ENCODE assay signal across 8 cellular contexts in the genomic region with DNA sequence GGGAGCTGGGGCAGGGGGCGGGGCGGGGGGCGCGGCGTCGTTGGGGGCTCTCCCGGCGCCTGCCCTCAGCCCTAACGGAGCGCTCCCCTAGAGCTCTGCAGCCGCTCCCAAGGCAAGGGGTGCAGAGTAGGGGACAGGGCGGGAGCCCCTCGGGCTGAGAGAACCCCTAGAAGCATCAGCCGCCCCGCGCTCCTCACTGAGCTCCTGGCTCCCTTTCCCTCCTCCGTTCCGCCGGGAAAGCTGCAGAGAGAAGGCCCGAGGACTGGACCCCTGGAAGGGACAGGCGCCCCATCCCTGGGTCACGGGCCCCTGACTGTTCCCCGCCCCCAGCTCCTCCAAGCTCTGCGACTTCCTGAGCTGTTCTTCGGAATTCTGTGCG. TPM values are rescaled to one million over a fixed set of nuclear protein-coding genes. Genes with fewer than 3 reads are reported as not detected.
DNase-seq lines count a peak whose midpoint lies in the region; ATAC-seq, FAIRE-seq and TF ChIP-seq lines count a peak whose summit lies in the region.

No MANE protein-coding gene starts in this region.

- H3K36me3 ChIP-seq in GM23338 (ENCODE audit: insufficient read depth), result no peaks in the 10 kb centered on the region

- peaks cover 3% of the 10 kb centered on the region; the same call in 1 of the 2 replicates for H3K4me1 ChIP-seq in GM23338 (ENCODE audit: insufficient read depth)

- peaks cover 60% of the 10 kb centered on the region for H3K27me3 Mint-ChIP-seq in GM23338 (ENCODE audit: insufficient read depth, low read depth, poor library complexity)
- H3K27me3 Mint-ChIP-seq in glutamatergic neuron (ENCODE audit: unreplicated experiment), result peaks cover 34% of the 10 kb centered on the region

- peak; percentile 3 for ATAC-seq in GM23338

- no peak for FAIRE-seq in HTR-8/SVneo (lab: Jason Lieb, UNC)

- H3K4me3 Mint-ChIP-seq in GM23338 (peak overlapping the region; percentile 97), glutamatergic neuron (ENCODE audit: unreplicated experiment) (peak overlapping the region; percentile 46)

- H3K27ac Mint-ChIP-seq in GM23338, result no peak overlapping the region
- H3K27ac Mint-ChIP-seq in glutamatergic neuron (ENCODE audit: unreplicated experiment), result no peak overlapping the region

- H2AFZ ChIP-seq in GM23338, result peak overlapping the region; percentile 66; the same call in 1 of the 2 replicates

- H3K9me2 ChIP-seq in GM23338 (ENCODE audit: insufficient read depth), result no peaks in the 10 kb centered on the region

- H4K20me1 ChIP-seq in GM23338 (replicated peaks; ENCODE audit: insufficient read depth), result no peaks in the 10 kb centered on the region

- peak overlapping the region; percentile 90 for H3K4me3 ChIP-seq in GM23338
- 0 out of 2 replicates have a peak overlapping the region, but pooled peaks have one; percentile 20 for H3K4me3 ChIP-seq in WI38 (ENCODE audit: low read depth, low read length)
- peak overlapping the region; percentile 34 for H3K4me3 ChIP-seq in retinal pigment epithelial cell (ENCODE audit: low read length)

- no peak for DNase-seq in GM23338 (ENCODE audit: low spot score)
- no peak for DNase-seq in glutamatergic neuron
- no peak for DNase-seq in retinal pigment epithelial cell (ENCODE audit: low read depth)
- no peak for DNase-seq in DMS79 (lab: John Stamatoyannopoulos, UW)
- DNase-seq in NCI-H1092 treated with DMSO at 0.1 percent for 48 hours (lab: John Stamatoyannopoulos, UW), result no peak
- DNase-seq in SW 1271 (lab: John Stamatoyannopoulos, UW), result no peak
- no peak for DNase-seq in HTR-8/SVneo (ENCODE audit: insufficient read length, low spot score)

- H3K9me3 Mint-ChIP-seq in GM23338 (peaks cover 13% of the 10 kb centered on the region), glutamatergic neuron (ENCODE audit: unreplicated experiment) (peaks cover 22% of the 10 kb centered on the region)

- H3F3A ChIP-seq in GM23338 (replicated peaks; ENCODE audit: low read depth), result no peaks in the 10 kb centered on the region

- no peak overlapping the region for H3K27ac ChIP-seq in GM23338 (ENCODE audit: low read depth)

- H3K36me3 Mint-ChIP-seq in GM23338 (ENCODE audit: low read depth) (peaks cover 9% of the 10 kb centered on the region), glutamatergic neuron (ENCODE audit: unreplicated experiment) (peaks cover 4% of the 10 kb centered on the region)

- no peaks in the 10 kb centered on the region for H3K79me2 ChIP-seq in GM23338 (replicated peaks; ENCODE audit: insufficient read depth)

- H3K4me1 Mint-ChIP-seq in GM23338 (peaks cover 16% of the 10 kb centered on the region), glutamatergic neuron (ENCODE audit: low read depth, unreplicated experiment) (peaks cover 5% of the 10 kb centered on the region)

- TF ChIP-seq CTCF in GM23338 (conservative IDR thresholded peaks at IDR 0.05; ENCODE audit: low read depth in 2 of 2) (no peak), WI38 (IDR thresholded peaks at IDR 0.05; ENCODE audit: low read depth, low read length) (no peak), glutamatergic neuron (IDR thresholded peaks at IDR 0.05; ENCODE audit: partially characterized antibody, unreplicated experiment) (no peak), retinal pigment epithelial cell (conservative IDR thresholded peaks at IDR 0.05; ENCODE audit: low read depth, low read length) (no peak)

- H3K4me2 ChIP-seq in GM23338, result peak overlapping the region; percentile 79

- H3K27me3 ChIP-seq in GM23338 (ENCODE audit: insufficient read depth), result peaks cover 36% of the 10 kb centered on the region

TF ChIP-seq in GM23338, 12 proteins besides CTCF, POLR2A, EP300 and RAD21 (continues in another document):
- TF ChIP-seq CREB1 (CRISPR knock-in tag; IDR thresholded peaks at IDR 0.05; ENCODE audit: low read depth), result no peak
- TF ChIP-seq, protein P1, sequence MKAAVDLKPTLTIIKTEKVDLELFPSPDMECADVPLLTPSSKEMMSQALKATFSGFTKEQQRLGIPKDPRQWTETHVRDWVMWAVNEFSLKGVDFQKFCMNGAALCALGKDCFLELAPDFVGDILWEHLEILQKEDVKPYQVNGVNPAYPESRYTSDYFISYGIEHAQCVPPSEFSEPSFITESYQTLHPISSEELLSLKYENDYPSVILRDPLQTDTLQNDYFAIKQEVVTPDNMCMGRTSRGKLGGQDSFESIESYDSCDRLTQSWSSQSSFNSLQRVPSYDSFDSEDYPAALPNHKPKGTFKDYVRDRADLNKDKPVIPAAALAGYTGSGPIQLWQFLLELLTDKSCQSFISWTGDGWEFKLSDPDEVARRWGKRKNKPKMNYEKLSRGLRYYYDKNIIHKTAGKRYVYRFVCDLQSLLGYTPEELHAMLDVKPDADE (IDR thresholded peaks at IDR 0.05), result no peak
- no peak for TF ChIP-seq NANOG (IDR thresholded peaks at IDR 0.05; ENCODE audit: borderline replicate concordance)
- TF ChIP-seq, protein P2, sequence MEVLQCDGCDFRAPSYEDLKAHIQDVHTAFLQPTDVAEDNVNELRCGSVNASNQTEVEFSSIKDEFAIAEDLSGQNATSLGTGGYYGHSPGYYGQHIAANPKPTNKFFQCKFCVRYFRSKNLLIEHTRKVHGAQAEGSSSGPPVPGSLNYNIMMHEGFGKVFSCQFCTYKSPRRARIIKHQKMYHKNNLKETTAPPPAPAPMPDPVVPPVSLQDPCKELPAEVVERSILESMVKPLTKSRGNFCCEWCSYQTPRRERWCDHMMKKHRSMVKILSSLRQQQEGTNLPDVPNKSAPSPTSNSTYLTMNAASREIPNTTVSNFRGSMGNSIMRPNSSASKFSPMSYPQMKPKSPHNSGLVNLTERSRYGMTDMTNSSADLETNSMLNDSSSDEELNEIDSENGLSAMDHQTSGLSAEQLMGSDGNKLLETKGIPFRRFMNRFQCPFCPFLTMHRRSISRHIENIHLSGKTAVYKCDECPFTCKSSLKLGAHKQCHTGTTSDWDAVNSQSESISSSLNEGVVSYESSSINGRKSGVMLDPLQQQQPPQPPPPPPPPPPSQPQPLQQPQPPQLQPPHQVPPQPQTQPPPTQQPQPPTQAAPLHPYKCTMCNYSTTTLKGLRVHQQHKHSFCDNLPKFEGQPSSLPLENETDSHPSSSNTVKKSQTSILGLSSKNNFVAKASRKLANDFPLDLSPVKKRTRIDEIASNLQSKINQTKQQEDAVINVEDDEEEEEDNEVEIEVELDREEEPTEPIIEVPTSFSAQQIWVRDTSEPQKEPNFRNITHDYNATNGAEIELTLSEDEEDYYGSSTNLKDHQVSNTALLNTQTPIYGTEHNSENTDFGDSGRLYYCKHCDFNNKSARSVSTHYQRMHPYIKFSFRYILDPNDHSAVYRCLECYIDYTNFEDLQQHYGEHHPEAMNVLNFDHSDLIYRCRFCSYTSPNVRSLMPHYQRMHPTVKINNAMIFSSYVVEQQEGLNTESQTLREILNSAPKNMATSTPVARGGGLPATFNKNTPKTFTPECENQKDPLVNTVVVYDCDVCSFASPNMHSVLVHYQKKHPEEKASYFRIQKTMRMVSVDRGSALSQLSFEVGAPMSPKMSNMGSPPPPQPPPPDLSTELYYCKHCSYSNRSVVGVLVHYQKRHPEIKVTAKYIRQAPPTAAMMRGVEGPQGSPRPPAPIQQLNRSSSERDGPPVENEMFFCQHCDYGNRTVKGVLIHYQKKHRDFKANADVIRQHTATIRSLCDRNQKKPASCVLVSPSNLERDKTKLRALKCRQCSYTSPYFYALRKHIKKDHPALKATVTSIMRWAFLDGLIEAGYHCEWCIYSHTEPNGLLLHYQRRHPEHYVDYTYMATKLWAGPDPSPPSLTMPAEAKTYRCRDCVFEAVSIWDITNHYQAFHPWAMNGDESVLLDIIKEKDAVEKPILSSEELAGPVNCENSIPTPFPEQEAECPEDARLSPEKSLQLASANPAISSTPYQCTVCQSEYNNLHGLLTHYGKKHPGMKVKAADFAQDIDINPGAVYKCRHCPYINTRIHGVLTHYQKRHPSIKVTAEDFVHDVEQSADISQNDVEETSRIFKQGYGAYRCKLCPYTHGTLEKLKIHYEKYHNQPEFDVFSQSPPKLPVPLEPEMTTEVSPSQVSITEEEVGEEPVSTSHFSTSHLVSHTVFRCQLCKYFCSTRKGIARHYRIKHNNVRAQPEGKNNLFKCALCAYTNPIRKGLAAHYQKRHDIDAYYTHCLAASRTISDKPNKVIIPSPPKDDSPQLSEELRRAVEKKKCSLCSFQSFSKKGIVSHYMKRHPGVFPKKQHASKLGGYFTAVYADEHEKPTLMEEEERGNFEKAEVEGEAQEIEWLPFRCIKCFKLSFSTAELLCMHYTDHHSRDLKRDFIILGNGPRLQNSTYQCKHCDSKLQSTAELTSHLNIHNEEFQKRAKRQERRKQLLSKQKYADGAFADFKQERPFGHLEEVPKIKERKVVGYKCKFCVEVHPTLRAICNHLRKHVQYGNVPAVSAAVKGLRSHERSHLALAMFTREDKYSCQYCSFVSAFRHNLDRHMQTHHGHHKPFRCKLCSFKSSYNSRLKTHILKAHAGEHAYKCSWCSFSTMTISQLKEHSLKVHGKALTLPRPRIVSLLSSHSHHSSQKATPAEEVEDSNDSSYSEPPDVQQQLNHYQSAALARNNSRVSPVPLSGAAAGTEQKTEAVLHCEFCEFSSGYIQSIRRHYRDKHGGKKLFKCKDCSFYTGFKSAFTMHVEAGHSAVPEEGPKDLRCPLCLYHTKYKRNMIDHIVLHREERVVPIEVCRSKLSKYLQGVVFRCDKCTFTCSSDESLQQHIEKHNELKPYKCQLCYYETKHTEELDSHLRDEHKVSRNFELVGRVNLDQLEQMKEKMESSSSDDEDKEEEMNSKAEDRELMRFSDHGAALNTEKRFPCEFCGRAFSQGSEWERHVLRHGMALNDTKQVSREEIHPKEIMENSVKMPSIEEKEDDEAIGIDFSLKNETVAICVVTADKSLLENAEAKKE (CRISPR knock-in tag; IDR thresholded peaks at IDR 0.05), result no peak
- TF ChIP-seq ZNF114 (CRISPR knock-in tag; IDR thresholded peaks at IDR 0.05), result no peak
- no peak for TF ChIP-seq EZH2 (IDR thresholded peaks at IDR 0.05; ENCODE audit: low read depth, unreplicated experiment)
- no peak for TF ChIP-seq STAT1 (IDR thresholded peaks at IDR 0.05; ENCODE audit: unreplicated experiment)

RNA-seq across cellular contexts. Expression of a gene that starts 0.2 kb away (rescaled TPM):
- total RNA-seq in GM23338 (2014; rRNA removed; shearing (Covaris generic)), result 0.28 and 0.39 TPM in 2 replicates
- 0.75 and 0.91 TPM in 2 replicates for polyA plus RNA-seq in GM23338 (2016; fragmentation: Nextera tagmentation; extraction: Ambion mirVana)
- total RNA-seq in glutamatergic neuron (ENCODE audit: unreplicated experiment), result not detected

RNA-seq across cellular contexts. Expression of a gene that starts 14.3 kb away (rescaled TPM):
- not detected in 2 replicates for total RNA-seq in GM23338 (2014; rRNA removed; shearing (Covaris generic))
- polyA plus RNA-seq in GM23338 (2016; fragmentation: Nextera tagmentation; extraction: Ambion mirVana), result not detected in 2 replicates
- not detected for total RNA-seq in glutamatergic neuron (ENCODE audit: unreplicated experiment)

RNA-seq across cellular contexts. Expression of a gene that starts 45.8 kb away (rescaled TPM):
- total RNA-seq in GM23338 (2014; rRNA removed; shearing (Covaris generic)), result 12.5 and 13.1 TPM in 2 replicates
- polyA plus RNA-seq in GM23338 (2016; fragmentation: Nextera tagmentation; extraction: Ambion mirVana), result 7.8 and 8.4 TPM in 2 replicates
- 77.1 TPM for total RNA-seq in glutamatergic neuron (ENCODE audit: unreplicated experiment)

RNA-seq across cellular contexts. Expression of a gene that starts 48.4 kb away (rescaled TPM):
- 1,594 and 1,843 TPM in 2 replicates for total RNA-seq in GM23338 (2014; rRNA removed; shearing (Covaris generic))
- 2,627 and 2,838 TPM in 2 replicates for polyA plus RNA-seq in GM23338 (2016; fragmentation: Nextera tagmentation; extraction: Ambion mirVana)
- total RNA-seq in glutamatergic neuron (ENCODE audit: unreplicated experiment), result 877 TPM

Comparison
In these comparisons a context has a peak if more than half of its experiments do, and no peak if none do; other contexts are left out.
1. H3K4me3 ChIP-seq: peak in every context shown above with its lines; median percentile 90 in GM23338; 34 in retinal pigment epithelial cell; 20 in WI38.